In the genomic region with DNA sequence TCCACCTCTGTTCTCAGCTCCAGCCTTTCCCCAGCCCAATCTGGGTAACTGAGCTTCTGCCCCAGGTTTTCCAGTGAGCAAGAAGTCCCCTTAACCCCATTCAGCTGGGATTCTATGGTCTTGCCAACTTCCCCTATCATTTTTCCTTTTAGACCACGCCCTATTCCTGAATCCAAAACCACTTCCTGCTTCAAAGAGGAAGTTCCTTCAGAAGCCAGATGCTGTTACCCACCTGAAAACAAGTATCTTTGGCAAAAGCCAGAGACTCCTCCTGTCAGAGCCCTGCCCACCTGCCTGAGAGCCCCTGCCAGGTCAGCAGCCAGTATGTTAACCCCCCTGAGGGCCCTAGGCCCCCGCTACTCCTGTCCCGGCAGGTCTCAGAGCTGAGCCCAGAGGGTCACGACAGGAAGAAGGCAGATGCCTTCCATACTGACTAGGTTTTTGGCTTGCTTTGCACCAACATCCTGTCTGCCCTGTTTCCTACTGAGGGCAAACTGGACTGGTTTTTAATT, we compare ENCODE assay signal across 8 cellular contexts. TPM values are rescaled to one million over a fixed set of nuclear protein-coding genes. Genes with fewer than 3 reads are reported as not detected.
DNase-seq lines count a peak whose midpoint lies in the region; TF ChIP-seq lines count a peak whose summit lies in the region.

No MANE protein-coding gene starts in this region.

- H3K4me1 Mint-ChIP-seq in chondrocyte (ENCODE audit: low read depth) = peaks cover 79% of the 10 kb centered on the region

- peak overlapping the region in 1 of 5 donors; percentile 31 for H3K27ac ChIP-seq in adrenal gland

- no peaks in the 10 kb centered on the region for H3K9me3 Mint-ChIP-seq in chondrocyte (ENCODE audit: low read depth)

- DNase-seq in GM12865 (ENCODE audit: low read depth) (peak; percentile 22), NCI-H69 (lab: John Stamatoyannopoulos, UW) (peak; percentile 89), chondrocyte (ENCODE audit: low spot score) (no peak), pons (ENCODE audit: low spot score) (peak; percentile 47), GM10266 (ENCODE audit: extremely low spot score) (no peak), adrenal gland (no peak), NCI-H524 (lab: John Stamatoyannopoulos, UW) (no peak), NCI-H187 (lab: John Stamatoyannopoulos, UW) (no peak)

- H3K36me3 Mint-ChIP-seq in chondrocyte (ENCODE audit: low read depth) = no peaks in the 10 kb centered on the region

- TF ChIP-seq CTCF in GM12865 (IDR thresholded peaks at IDR 0.05; ENCODE audit: insufficient read depth, low read depth, low read length, missing control alignments) = no peak
- no peak for TF ChIP-seq CTCF in chondrocyte (IDR thresholded peaks at IDR 0.05)
- no peak for TF ChIP-seq CTCF in GM10266 (IDR thresholded peaks at IDR 0.05; ENCODE audit: control insufficient read depth, insufficient read depth, low read depth, missing control alignments)
- TF ChIP-seq CTCF in adrenal gland (IDR thresholded peaks at IDR 0.05) = no peak

- H3K36me3 ChIP-seq in adrenal gland (replicated peaks in 1 of 2) = no peaks in the 10 kb centered on the region

- WGBS in adrenal gland, 4 donors = 43 to 64% (median 59%) methylated on average over 3 to 4 of the region's 4 CpGs

- H3K27me3 ChIP-seq in adrenal gland = no peaks in the 10 kb centered on the region

- no peak for TF ChIP-seq POLR2A in adrenal gland (IDR thresholded peaks at IDR 0.05)

- peak overlapping the region; percentile 91 for H3K27ac Mint-ChIP-seq in chondrocyte (ENCODE audit: unreplicated experiment)

- H3K4me3 ChIP-seq in GM12865 (ENCODE audit: low read depth, low read length) = no peak overlapping the region
- H3K4me3 ChIP-seq in adrenal gland = no peak overlapping the region

- H3K27me3 Mint-ChIP-seq in chondrocyte (ENCODE audit: low read depth) = no peaks in the 10 kb centered on the region

- H3K4me1 ChIP-seq in adrenal gland (replicated peaks in 1 of 2) = peaks cover 19 to 42% of the 10 kb centered on the region in 2 donors

- no peak overlapping the region for H3K4me3 Mint-ChIP-seq in chondrocyte (ENCODE audit: unreplicated experiment)

- intact Hi-C loops in adrenal gland (cut with DNase I) = no loop called here

- no peaks in the 10 kb centered on the region for H3K9me3 ChIP-seq in adrenal gland (replicated peaks in 1 of 3)

RNA-seq across cellular contexts. Expression of a gene that starts 20.3 kb away (rescaled TPM):
- total RNA-seq in chondrocyte (296 to 393 TPM (median 372 TPM) in 3 replicates), adrenal gland (10 to 100 TPM; 25.7 to 80.5 (median 46.6) TPM)
- polyA plus RNA-seq in adrenal gland = 10 to 100 TPM in 2 of 3 donors, 1 to 10 TPM in 1; 8.7 to 18.2 (median 12.1) TPM

Comparison
In these comparisons a context has a peak if more than half of its experiments do, and no peak if none do; other contexts are left out.
1. DNase-seq: peak in GM12865 (single experiment), NCI-H69 (single experiment) and pons (single experiment); none in chondrocyte (single experiment), GM10266 (single experiment), adrenal gland (0 of 7), NCI-H524 (0 of 2) and NCI-H187 (0 of 2).